In genomic region chr17:64148699-64149098, GRCh38 we compare ENCODE assay signal across 8 cellular contexts. TPM values are rescaled to one million over a fixed set of nuclear protein-coding genes. Genes with fewer than 3 reads are reported as not detected.
DNase-seq lines count a peak whose midpoint lies in the region; ATAC-seq, FAIRE-seq and TF ChIP-seq lines count a peak whose summit lies in the region.

No MANE protein-coding gene starts in this region.

- no peaks in the 10 kb centered on the region for H3K9me3 Mint-ChIP-seq in activated T-helper 2 cell treated with anti-CD3 and anti-CD28 coated beads, Interferon-gamma antibody, Interleukin-2, Interleukin-4, amounts not matched to agents 10 μg/mL and 5 μg/mL and 100 μg/mL, durations not matched to agents 14 hours and 24 hours and 36 hours

- no peak for TF ChIP-seq POLR2A in GM12891 (IDR thresholded peaks at IDR 0.05; ENCODE audit: low read depth, low read length)

- no peak for ATAC-seq in GM19455 (IDR thresholded peaks at IDR 0.05; ENCODE audit: unreplicated experiment)
- ATAC-seq in GM21786 (IDR thresholded peaks at IDR 0.05; ENCODE audit: unreplicated experiment), result no peak

- no peaks in the 10 kb centered on the region for H3K27me3 ChIP-seq in HUES48 (ENCODE audit: control insufficient read depth, insufficient read depth, low read length)

- H3K4me3 ChIP-seq in HUES48 (ENCODE audit: low read depth, low read length), result no peak overlapping the region

- H3K36me3 Mint-ChIP-seq in activated T-helper 2 cell treated with anti-CD3 and anti-CD28 coated beads, Interferon-gamma antibody, Interleukin-2, Interleukin-4, amounts not matched to agents 10 μg/mL and 5 μg/mL and 100 μg/mL, durations not matched to agents 14 hours and 24 hours and 36 hours (ENCODE audit: low read depth), result peaks cover 34% of the 10 kb centered on the region

- peak overlapping the region; percentile 99 for H3K27ac ChIP-seq in HUES48 (ENCODE audit: low read depth, low read length)

- peaks cover 35% of the 10 kb centered on the region for H3K36me3 ChIP-seq in HUES48 (ENCODE audit: control insufficient read depth, insufficient read depth, low read length)

- H3K4me1 ChIP-seq in HUES48 (ENCODE audit: control insufficient read depth, insufficient read depth, low read length), result peaks cover 13% of the 10 kb centered on the region

- no peak overlapping the region for H3K4me3 Mint-ChIP-seq in activated T-helper 2 cell treated with anti-CD3 and anti-CD28 coated beads, Interferon-gamma antibody, Interleukin-2, Interleukin-4, amounts not matched to agents 10 μg/mL and 5 μg/mL and 100 μg/mL, durations not matched to agents 14 hours and 24 hours and 36 hours (ENCODE audit: low read depth)

- DNase-seq in D341Med (ENCODE audit: low spot score), result peak; percentile 60
- DNase-seq in activated T-helper 2 cell treated with anti-CD3 and anti-CD28 coated beads, Interferon-gamma antibody, Interleukin-2, Interleukin-4, amounts not matched to agents 10 μg/mL and 5 μg/mL and 100 μg/mL, durations not matched to agents 14 hours and 24 hours and 36 hours (ENCODE audit: low spot score), result no peak
- peak; percentile 77 for DNase-seq in myocyte (ENCODE audit: low read depth)
- no peak for DNase-seq in foreskin melanocyte
- no peak for DNase-seq in GM12891 (ENCODE audit: insufficient read length, low spot score)

- intact Hi-C loops in activated T-helper 2 cell treated with anti-CD3 and anti-CD28 coated beads, Interferon-gamma antibody, Interleukin-2, Interleukin-4, amounts not matched to agents 10 μg/mL and 5 μg/mL and 100 μg/mL, durations not matched to agents 14 hours and 24 hours and 36 hours (cut with micrococcal nuclease), result loop anchor here (5.0 to 10.0 kb wide), 3 partner anchors 54 to 304 kb away; partner anchors contain the start of gene SMARCD2

- no peak overlapping the region for H3K9ac ChIP-seq in HUES48 (ENCODE audit: low read depth, low read length)

- peaks cover 21% of the 10 kb centered on the region for H3K4me1 Mint-ChIP-seq in activated T-helper 2 cell treated with anti-CD3 and anti-CD28 coated beads, Interferon-gamma antibody, Interleukin-2, Interleukin-4, amounts not matched to agents 10 μg/mL and 5 μg/mL and 100 μg/mL, durations not matched to agents 14 hours and 24 hours and 36 hours (ENCODE audit: low read depth)

- FAIRE-seq in GM12891 (lab: Jason Lieb, UNC), result no peak

- peak overlapping the region; percentile 17 for H3K27ac Mint-ChIP-seq in activated T-helper 2 cell treated with anti-CD3 and anti-CD28 coated beads, Interferon-gamma antibody, Interleukin-2, Interleukin-4, amounts not matched to agents 10 μg/mL and 5 μg/mL and 100 μg/mL, durations not matched to agents 14 hours and 24 hours and 36 hours

- H3K9me3 ChIP-seq in HUES48 (ENCODE audit: control insufficient read depth, insufficient read depth, low read length), result no peaks in the 10 kb centered on the region

- H3K27me3 Mint-ChIP-seq in activated T-helper 2 cell treated with anti-CD3 and anti-CD28 coated beads, Interferon-gamma antibody, Interleukin-2, Interleukin-4, amounts not matched to agents 10 μg/mL and 5 μg/mL and 100 μg/mL, durations not matched to agents 14 hours and 24 hours and 36 hours (ENCODE audit: low read depth), result no peaks in the 10 kb centered on the region

TF ChIP-seq in GM12891, 5 proteins besides CTCF, POLR2A, EP300 and RAD21:
- TF ChIP-seq TAF1 (IDR thresholded peaks at IDR 0.05; ENCODE audit: low read depth, low read length) (no peak), SPI1 (IDR thresholded peaks at IDR 0.05; ENCODE audit: low read depth, low read length) (no peak), PAX5 (IDR thresholded peaks at IDR 0.05; ENCODE audit: insufficient read depth, low read length, severe bottlenecking) (no peak), POU2F2 (IDR thresholded peaks at IDR 0.05; ENCODE audit: low read depth, low read length) (no peak), POLR2AphosphoS5 (IDR thresholded peaks at IDR 0.05; ENCODE audit: low read depth, low read length) (no peak)
TF ChIP-seq in GM12891: peak in this region for 0.

RNA-seq across cellular contexts. Expression of gene ERN1, which starts 18.8 kb away (rescaled TPM):
- 91.0 and 93.4 TPM in 2 replicates for total RNA-seq in activated T-helper 2 cell treated with anti-CD3 and anti-CD28 coated beads, Interferon-gamma antibody, Interleukin-2, Interleukin-4, amounts not matched to agents 10 μg/mL and 5 μg/mL and 100 μg/mL, durations not matched to agents 14 hours and 24 hours and 36 hours
- total RNA-seq in myocyte, result 4.0 and 5.6 TPM in 2 replicates
- polyA plus RNA-seq in myocyte (2012), result 7.3 TPM
- polyA plus RNA-seq in GM12891 (2012; ENCODE audit: low read depth, missing spikeins), result 2.2 TPM

Comparison
In these comparisons a context has a peak if more than half of its experiments do, and no peak if none do; other contexts are left out.
1. DNase-seq: peak in D341Med (single experiment) and myocyte (single experiment); none in activated T-helper 2 cell treated with anti-CD3 and anti-CD28 coated beads, Interferon-gamma antibody, Interleukin-2, Interleukin-4, amounts not matched to agents 10 μg/mL and 5 μg/mL and 100 μg/mL, durations not matched to agents 14 hours and 24 hours and 36 hours (single experiment), foreskin melanocyte (single experiment) and GM12891 (single experiment).
2. RNA of gene ERN1, which starts 18.8 kb away (total RNA-seq): 91.0 to 93.4 TPM in activated T-helper 2 cell treated with anti-CD3 and anti-CD28 coated beads, Interferon-gamma antibody, Interleukin-2, Interleukin-4, amounts not matched to agents 10 μg/mL and 5 μg/mL and 100 μg/mL, durations not matched to agents 14 hours and 24 hours and 36 hours; 4.0 to 5.6 TPM in myocyte; every median in the first group is over 10 times any median in the second.